Comparison of ENCODE assay signal across 9 cellular contexts in genomic region chr3:42148982-42149432, GRCh38. TPM values are rescaled to one million over a fixed set of nuclear protein-coding genes. Genes with fewer than 3 reads are reported as not detected.
DNase-seq lines count a peak whose midpoint lies in the region; ATAC-seq and TF ChIP-seq lines count a peak whose summit lies in the region.
"Had no signal": no experiment of that assay in that cellular context is flagged by ENCODE, and none has a peak within 500 bp of the region (broad histone marks: within the 10 kb centered on the region; RNA-seq: fewer than 3 reads in every experiment).

No MANE protein-coding gene starts in this region.

- H3K4me1 ChIP-seq in left lung (peaks cover 0 to 18% of the 10 kb centered on the region in 2 donors), upper lobe of left lung (peaks cover 13 to 37% (median 18%) of the 10 kb centered on the region in 4 donors)
- H3K4me1 ChIP-seq: ascending aorta had no signal

- H3K27me3 ChIP-seq in left lung = no peaks in the 10 kb centered on the region
- H3K27me3 ChIP-seq in upper lobe of left lung = no peaks in the 10 kb centered on the region
- H3K27me3 ChIP-seq: ascending aorta had no signal

- TF ChIP-seq CTCF in left lung (IDR thresholded peaks at IDR 0.05) = no peak
- no peak for TF ChIP-seq CTCF in upper lobe of left lung (IDR thresholded peaks at IDR 0.05)

- intact Hi-C loops in left lung (cut with DNase I) = no loop called here

- TF ChIP-seq EP300 in upper lobe of left lung (IDR thresholded peaks at IDR 0.05) = no peak

- no peak for TF ChIP-seq POLR2A in upper lobe of left lung (IDR thresholded peaks at IDR 0.05)

- no peak overlapping the region for H3K27ac ChIP-seq in left lung
- no peak overlapping the region for H3K27ac ChIP-seq in upper lobe of left lung
- H3K27ac ChIP-seq: ascending aorta had no signal

- DNase-seq in NCI-H2029 (lab: John Stamatoyannopoulos, UW) (peak; percentile 19), NCI-H2029 treated with DMSO at 0.1 percent for 48 hours (lab: John Stamatoyannopoulos, UW) (no peak), cerebellum (ENCODE audit: low spot score) (peak; percentile 98), left lung (peak in 1 of 2 donors; percentile 54), upper lobe of left lung (peak in 1 of 2 donors; percentile 29), SKM-1 treated with dmso at 0.1 percent for 144 hours (lab: John Stamatoyannopoulos, UW; ENCODE audit: unreplicated experiment) (no peak)

- H3K9me3 ChIP-seq in left lung = no peaks in the 10 kb centered on the region
- H3K9me3 ChIP-seq in upper lobe of left lung = no peaks in the 10 kb centered on the region
- H3K9me3 ChIP-seq: ascending aorta had no signal

- H3K4me3 ChIP-seq in left lung (no peak overlapping the region), upper lobe of left lung (no peak overlapping the region)
- H3K4me3 ChIP-seq: ascending aorta had no signal

- H3K36me3 ChIP-seq in left lung (no peaks in the 10 kb centered on the region), upper lobe of left lung (no peaks in the 10 kb centered on the region)
- H3K36me3 ChIP-seq: ascending aorta had no signal

- 66 to 72% methylated on average over 11 of the region's 11 CpGs for WGBS in upper lobe of left lung, 2 donors

- peak; percentile 79 for ATAC-seq in left lung
- peak; percentile 73 to 95 for ATAC-seq in upper lobe of left lung (ENCODE audit: low FRiP score in 2 of 2)
- ATAC-seq in GM18520 (IDR thresholded peaks at IDR 0.05; ENCODE audit: unreplicated experiment) = no peak
- no peak for ATAC-seq in HG03432 (IDR thresholded peaks at IDR 0.05; ENCODE audit: unreplicated experiment)

RNA-seq across cellular contexts. Expression of gene TRAK1, which starts 57.9 kb away (rescaled TPM):
- total RNA-seq in cerebellum = 53.9 TPM
- total RNA-seq in left lung = 10 to 100 TPM; 40.9 to 50.3 TPM
- total RNA-seq in upper lobe of left lung = 100 to 1,000 TPM in 1 of 6 donors, 10 to 100 TPM in 5; 46.7 to 107 (median 74.7) TPM

Comparison
In these comparisons a context has a peak if more than half of its experiments do, and no peak if none do; other contexts are left out.
1. DNase-seq: peak in NCI-H2029 (single experiment) and cerebellum (single experiment); none in NCI-H2029 treated with DMSO at 0.1 percent for 48 hours (single experiment) and SKM-1 treated with dmso at 0.1 percent for 144 hours (single experiment).
2. ATAC-seq: peak in left lung (single experiment) and upper lobe of left lung (2 of 2); none in GM18520 (single experiment) and HG03432 (single experiment).